ENCODE assay signal across 27 cellular contexts in the genomic region with DNA sequence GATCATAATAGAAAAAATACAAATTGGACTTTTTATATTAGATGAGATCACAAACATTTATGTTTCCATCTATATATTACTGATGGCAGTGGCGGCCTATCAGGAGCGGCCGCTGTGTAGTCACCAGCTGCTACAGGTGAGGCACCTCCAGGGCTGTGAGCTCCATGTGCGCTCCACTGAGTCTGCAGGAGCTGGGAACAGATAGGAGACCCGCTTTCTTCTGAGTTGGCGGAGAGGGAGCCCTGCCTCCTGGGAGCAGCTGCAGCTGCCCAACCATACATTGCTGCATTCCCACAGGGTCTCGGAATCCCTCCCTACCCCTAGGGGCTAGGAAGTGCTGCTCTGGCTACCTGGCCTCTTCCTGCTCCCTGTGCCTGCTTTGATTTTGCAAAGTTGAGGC.
"Had no signal": no experiment of that assay in that cellular context is flagged by ENCODE, and none has a peak within 500 bp of the region (broad histone marks: within the 10 kb centered on the region; RNA-seq: fewer than 3 reads in every experiment).

No MANE protein-coding gene starts in this region.

- H3K79me2 ChIP-seq: parathyroid adenoma had no signal

- H3K9me3 ChIP-seq: ovary, psoas muscle, right lobe of liver, thoracic aorta, thyroid gland, tibial nerve, vagina had no signal

- H3K27me3 ChIP-seq: ovary, right lobe of liver, sigmoid colon, stomach, thyroid gland, tibial nerve, vagina had no signal

- H2AFZ ChIP-seq: parathyroid adenoma had no signal

- H3K4me1 ChIP-seq: parathyroid adenoma, psoas muscle, right lobe of liver, sigmoid colon, stomach, thyroid gland, tibial nerve, vagina had no signal

- H3K27ac Mint-ChIP-seq: naive B cell; naive thymus-derived CD8-positive, alpha-beta T cell; natural killer cell treated with Interleukin-12 subunit alpha and Interleukin-12 subunit beta and Interleukin-15 and Interleukin-18, amount 100 ng/mL, for 72 hours; nephron progenitor cell; progenitor cell of endocrine pancreas; stimulated activated effector memory CD8-positive, alpha-beta T cell treated with anti-CD3 and anti-CD28 coated beads, Interleukin-12 subunit alpha, Interleukin-12 subunit beta, amount 100 ng/mL, for 72 hours; type B pancreatic cell had no signal

- H3K27ac ChIP-seq: ovary, parathyroid adenoma, psoas muscle, right lobe of liver, sigmoid colon, stomach, thoracic aorta, thyroid gland, tibial nerve, vagina had no signal

- H3K36me3 Mint-ChIP-seq: naive B cell; naive thymus-derived CD8-positive, alpha-beta T cell; natural killer cell treated with Interleukin-12 subunit alpha and Interleukin-12 subunit beta and Interleukin-15 and Interleukin-18, amount 100 ng/mL, for 72 hours; stimulated activated effector memory CD8-positive, alpha-beta T cell treated with anti-CD3 and anti-CD28 coated beads, Interleukin-12 subunit alpha, Interleukin-12 subunit beta, amount 100 ng/mL, for 72 hours; type B pancreatic cell had no signal

- H3K4me1 Mint-ChIP-seq: naive B cell; naive thymus-derived CD8-positive, alpha-beta T cell; nephron progenitor cell; stimulated activated effector memory CD8-positive, alpha-beta T cell treated with anti-CD3 and anti-CD28 coated beads, Interleukin-12 subunit alpha, Interleukin-12 subunit beta, amount 100 ng/mL, for 72 hours had no signal

- H3K27me3 Mint-ChIP-seq: naive B cell; naive thymus-derived CD8-positive, alpha-beta T cell; natural killer cell treated with Interleukin-12 subunit alpha and Interleukin-12 subunit beta and Interleukin-15 and Interleukin-18, amount 100 ng/mL, for 72 hours; progenitor cell of endocrine pancreas; type B pancreatic cell had no signal

- H3K36me3 ChIP-seq: ovary, right lobe of liver, sigmoid colon, stomach, thoracic aorta, thyroid gland, tibial nerve, vagina had no signal

- ATAC-seq: naive thymus-derived CD8-positive, alpha-beta T cell; psoas muscle; right cardiac atrium; stimulated activated effector memory CD8-positive, alpha-beta T cell treated with anti-CD3 and anti-CD28 coated beads, Interleukin-12 subunit alpha, Interleukin-12 subunit beta, amount 100 ng/mL, for 72 hours; stimulated activated naive CD8-positive, alpha-beta T cell treated with anti-CD3 and anti-CD28 coated beads, Interleukin-15, Interleukin-2, amounts not matched to agents 100 U/mL and 50 U/mL, for 24 hours had no signal

- H3K4me3 ChIP-seq: ovary, psoas muscle, right lobe of liver, sigmoid colon, stomach, thoracic aorta, thyroid gland, tibial nerve, vagina had no signal

- H3K4me3 Mint-ChIP-seq: naive thymus-derived CD8-positive, alpha-beta T cell; natural killer cell treated with Interleukin-12 subunit alpha and Interleukin-12 subunit beta and Interleukin-15 and Interleukin-18, amount 100 ng/mL, for 72 hours; nephron progenitor cell; neural crest cell; stimulated activated effector memory CD8-positive, alpha-beta T cell treated with anti-CD3 and anti-CD28 coated beads, Interleukin-12 subunit alpha, Interleukin-12 subunit beta, amount 100 ng/mL, for 72 hours; type B pancreatic cell had no signal

- DNase-seq: naive B cell; naive thymus-derived CD8-positive, alpha-beta T cell; nephron progenitor cell; occipital lobe; ovary; right cardiac atrium; right lobe of liver; sigmoid colon; small intestine; stimulated activated CD4-positive, alpha-beta T cell treated with anti-CD3 and anti-CD28 coated beads, Interleukin-15, amount 100 ng/mL, for 24 hours; stimulated activated CD4-positive, alpha-beta T cell treated with anti-CD3 and anti-CD28 coated beads, Interleukin-2, amount 100 ng/mL, for 24 hours; stimulated activated CD4-positive, alpha-beta T cell treated with anti-CD3 and anti-CD28 coated beads, Interleukin-2, amount 100 ng/mL, for 48 hours; stimulated activated CD4-positive, alpha-beta T cell treated with anti-CD3 and anti-CD28 coated beads, Interleukin-4, amount 100 ng/mL, for 24 hours; stimulated activated naive CD4-positive, alpha-beta T cell; stimulated activated naive CD8-positive, alpha-beta T cell treated with anti-CD3 and anti-CD28 coated beads, Interleukin-15, Interleukin-2, amounts not matched to agents 100 U/mL and 50 U/mL, for 24 hours; stomach; thyroid gland had no signal

- H3K9me3 Mint-ChIP-seq: type B pancreatic cell had no signal

- H3K9ac ChIP-seq: parathyroid adenoma had no signal
